In the genomic region with DNA sequence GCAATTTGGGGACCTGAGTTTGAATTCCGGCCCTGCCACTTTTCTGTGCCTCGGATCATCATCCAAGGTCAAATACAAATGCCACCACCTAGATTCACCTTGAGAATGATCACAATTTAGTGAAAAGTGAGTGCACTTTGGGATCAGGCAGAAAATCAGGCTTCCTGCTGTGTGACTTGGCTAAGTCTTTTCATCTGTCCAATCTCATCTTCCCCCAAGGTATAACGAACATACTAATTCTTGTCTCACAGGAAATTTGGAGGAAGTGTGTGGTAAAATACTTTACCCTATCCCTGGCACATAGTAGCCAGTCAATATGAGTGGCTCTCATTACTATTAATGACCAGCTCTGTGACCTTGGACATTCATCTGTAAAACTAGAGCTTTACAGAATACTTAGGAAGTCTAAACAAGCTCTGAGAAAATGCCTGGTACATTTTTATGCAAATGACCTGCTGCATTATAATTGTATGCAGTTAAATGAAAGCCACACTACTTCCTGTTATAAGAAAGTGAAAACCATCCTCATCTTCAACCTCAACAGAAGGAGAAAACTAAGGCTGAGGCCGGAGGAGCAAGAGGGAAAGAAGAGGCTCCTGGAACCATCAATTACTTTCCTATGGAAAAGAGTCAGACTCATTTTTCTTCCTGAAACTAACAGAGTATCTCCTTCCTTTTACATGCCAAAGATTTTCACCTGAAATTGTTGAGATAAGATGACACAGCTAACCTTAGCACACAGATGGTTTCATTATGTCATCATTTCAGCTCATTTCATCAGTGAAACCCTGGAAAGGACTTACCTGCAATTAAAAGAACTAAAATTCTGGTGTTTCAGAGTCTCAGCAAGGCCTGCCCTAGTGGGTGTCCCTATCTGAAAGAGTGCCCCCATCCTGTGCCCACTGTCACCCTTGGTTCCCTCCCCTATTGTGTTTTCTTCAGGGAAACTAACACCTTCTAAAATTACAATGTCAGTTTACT, we compare ENCODE assay signal across 12 cellular contexts. TPM values are rescaled to one million over a fixed set of nuclear protein-coding genes. Genes with fewer than 3 reads are reported as not detected.
DNase-seq lines count a peak whose midpoint lies in the region; ATAC-seq and TF ChIP-seq lines count a peak whose summit lies in the region.
"Had no signal": no experiment of that assay in that cellular context is flagged by ENCODE, and none has a peak within 500 bp of the region (broad histone marks: within the 10 kb centered on the region; RNA-seq: fewer than 3 reads in every experiment).

No MANE protein-coding gene starts in this region.

- DNase-seq in PC-3 (no peak), NCI-H82 (lab: John Stamatoyannopoulos, UW) (no peak), SIG-M5 treated with dmso at 0.1 percent for 504 hours (lab: John Stamatoyannopoulos, UW; ENCODE audit: unreplicated experiment) (no peak), cortex of kidney (lab: John Stamatoyannopoulos, UW) (no peak)
- DNase-seq: caudate nucleus had no signal

- H3K79me2 ChIP-seq in SU-DHL-6 (ENCODE audit: insufficient read depth, low read length), result no peaks in the 10 kb centered on the region
- no peaks in the 10 kb centered on the region for H3K79me2 ChIP-seq in PC-3 (ENCODE audit: low read length)

- TF ChIP-seq CTCF in SU-DHL-6 (IDR thresholded peaks at IDR 0.05; ENCODE audit: insufficient read depth, low read length, poor library complexity, severe bottlenecking) (no peak), PC-3 (conservative IDR thresholded peaks at IDR 0.05; ENCODE audit: low read depth, low read length) (no peak)

- H2AFZ ChIP-seq in SU-DHL-6 (ENCODE audit: low read depth, low read length, severe bottlenecking) (peak overlapping the region; percentile 7), PC-3 (ENCODE audit: low read length) (no peak overlapping the region)

- intact Hi-C loops in PC-3 (cut with micrococcal nuclease), result no loop called here

- H3K9ac ChIP-seq in BLaER1 treated with 17β-estradiol and CSF1 and Interleukin-3, amounts not matched to agents 10 nM and 100 nM, result no peak overlapping the region
- H3K9ac ChIP-seq in SU-DHL-6 (ENCODE audit: low read length) (no peak overlapping the region), PC-3 (ENCODE audit: low read length) (no peak overlapping the region)

- CTCF ChIA-PET in PC-3 (lab: Charles Lee), result interaction anchor here (0.6 kb wide), 1 partner anchor 608 kb away, joined by 3 read pairs; no protein-coding TSS in a partner anchor

- H3K4me2 ChIP-seq in BLaER1 treated with 17β-estradiol and CSF1 and Interleukin-3, amounts not matched to agents 10 nM and 100 nM, result peak overlapping the region; percentile 6 to 67 (median 43); a peak in 19 of 22 replicates
- peak overlapping the region; percentile 13 for H3K4me2 ChIP-seq in SU-DHL-6 (ENCODE audit: low read depth, low read length, poor library complexity, severe bottlenecking)
- H3K4me2 ChIP-seq in PC-3 (ENCODE audit: low read length), result no peak overlapping the region

- no TSS peak for BruUV-seq in PC-3 (replicated peaks; lab: Mats Ljungman, UMichigan)

- H3K36me3 ChIP-seq in BLaER1 treated with 17β-estradiol and CSF1 and Interleukin-3, amounts not matched to agents 10 nM and 100 nM, result no peaks in the 10 kb centered on the region
- H3K36me3 ChIP-seq in SU-DHL-6 (ENCODE audit: low read length) (no peaks in the 10 kb centered on the region), PC-3 (ENCODE audit: low read depth, low read length) (no peaks in the 10 kb centered on the region)

- no peaks in the 10 kb centered on the region for H4K20me1 ChIP-seq in BLaER1 treated with 17β-estradiol and CSF1 and Interleukin-3, amounts not matched to agents 10 nM and 100 nM
- no peaks in the 10 kb centered on the region for H4K20me1 ChIP-seq in SU-DHL-6 (ENCODE audit: low read depth, low read length)
- no peaks in the 10 kb centered on the region for H4K20me1 ChIP-seq in PC-3 (ENCODE audit: low read length)

- H3K9me2 ChIP-seq in SU-DHL-6 (replicated peaks; ENCODE audit: insufficient read depth, low read length) (no peaks in the 10 kb centered on the region), PC-3 (replicated peaks; ENCODE audit: low read length) (no peaks in the 10 kb centered on the region)

- no peaks in the 10 kb centered on the region for H3K27me3 ChIP-seq in BLaER1 treated with 17β-estradiol and CSF1 and Interleukin-3, amounts not matched to agents 10 nM and 100 nM
- H3K27me3 ChIP-seq in SU-DHL-6 (ENCODE audit: low read length), result no peaks in the 10 kb centered on the region
- H3K27me3 ChIP-seq in PC-3 (ENCODE audit: low read length), result no peaks in the 10 kb centered on the region

- H3K4me1 ChIP-seq in BLaER1 treated with 17β-estradiol and CSF1 and Interleukin-3, amounts not matched to agents 10 nM and 100 nM, result peaks cover 8 to 15% (median 12%) of the 10 kb centered on the region in 10 experiments; a peak in 19 of 20 replicates
- H3K4me1 ChIP-seq in PC-3 (ENCODE audit: insufficient read depth, low read length), result no peaks in the 10 kb centered on the region

- peak; percentile 63 for ATAC-seq in GM18511 (IDR thresholded peaks at IDR 0.05; ENCODE audit: unreplicated experiment)
- peak; percentile 53 for ATAC-seq in HG02610 (IDR thresholded peaks at IDR 0.05; ENCODE audit: unreplicated experiment)
- ATAC-seq in PC-3, result no peak

- no peaks in the 10 kb centered on the region for H3K9me3 ChIP-seq in BLaER1 treated with 17β-estradiol and CSF1 and Interleukin-3, amounts not matched to agents 10 nM and 100 nM (replicated peaks in 1 of 11)
- no peaks in the 10 kb centered on the region for H3K9me3 ChIP-seq in SU-DHL-6 (ENCODE audit: insufficient read depth, low read length)
- H3K9me3 ChIP-seq in PC-3 (ENCODE audit: low read length), result no peaks in the 10 kb centered on the region

- H3F3A ChIP-seq in SU-DHL-6 (ENCODE audit: insufficient read depth) (no peaks in the 10 kb centered on the region), PC-3 (ENCODE audit: low read length, unreplicated experiment) (no peaks in the 10 kb centered on the region)

- no peak overlapping the region for H3K27ac ChIP-seq in BLaER1 treated with 17β-estradiol and CSF1 and Interleukin-3, amounts not matched to agents 10 nM and 100 nM
- H3K27ac ChIP-seq in SU-DHL-6 (ENCODE audit: low read depth, low read length) (no peak overlapping the region), PC-3 (ENCODE audit: low read length) (no peak overlapping the region)
- H3K27ac ChIP-seq: C4-2B had no signal

- POLR2A ChIA-PET in PC-3 (lab: Charles Lee; ENCODE audit: unreplicated experiment), result no interaction called here

- no peak overlapping the region for H3K4me3 ChIP-seq in BLaER1 treated with 17β-estradiol and CSF1 and Interleukin-3, amounts not matched to agents 10 nM and 100 nM
- H3K4me3 ChIP-seq in SU-DHL-6 (ENCODE audit: insufficient read depth, low read length, poor library complexity, severe bottlenecking) (no peak overlapping the region), PC-3 (ENCODE audit: low read length) (no peak overlapping the region)

RNA-seq across cellular contexts. Expression of a gene that starts 32.6 kb away (rescaled TPM):
- not detected in 2 replicates for total RNA-seq in PC-3 (2014; rRNA removed)
- total RNA-seq: fibroblast of lung, myocyte had no signal
